In the genomic region with DNA sequence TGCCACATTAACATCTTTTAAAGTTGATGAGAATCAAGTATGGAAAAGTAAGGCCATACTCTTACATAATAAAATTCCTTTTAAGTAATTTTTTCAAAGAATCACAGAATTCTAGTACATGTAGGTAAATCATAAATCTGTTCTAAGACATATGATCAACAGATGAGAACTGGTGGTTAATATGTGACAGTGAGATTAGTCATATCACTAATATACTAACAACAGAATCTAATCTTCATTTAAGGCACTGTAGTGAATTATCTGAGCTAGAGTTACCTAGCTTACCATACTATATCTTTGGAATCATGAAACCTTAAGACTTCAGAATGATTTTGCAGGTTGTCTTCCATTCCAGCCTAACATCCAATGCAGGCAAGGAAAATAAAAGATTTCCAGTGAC, we compare ENCODE assay signal across 18 cellular contexts. TPM values are rescaled to one million over a fixed set of nuclear protein-coding genes. Genes with fewer than 3 reads are reported as not detected.
DNase-seq lines count a peak whose midpoint lies in the region; ATAC-seq and FAIRE-seq lines count a peak whose summit lies in the region.
"Had no signal": no experiment of that assay in that cellular context is flagged by ENCODE, and none has a peak within 500 bp of the region (broad histone marks: within the 10 kb centered on the region; RNA-seq: fewer than 3 reads in every experiment).

No MANE protein-coding gene starts in this region.

- H3K4me1 Mint-ChIP-seq in activated CD4-positive, alpha-beta memory T cell treated with anti-CD3 and anti-CD28 coated beads, Interleukin-2, amount 10 ng/mL, durations not matched to agents 7 days and 5 days = peaks cover 22% of the 10 kb centered on the region
- peaks cover 32% of the 10 kb centered on the region for H3K4me1 Mint-ChIP-seq in activated CD4-positive, alpha-beta memory T cell treated with anti-CD3 and anti-CD28 coated beads for 36 hours (ENCODE audit: low read depth)
- H3K4me1 Mint-ChIP-seq: nephron progenitor cell had no signal

- intact Hi-C loops in activated CD4-positive, alpha-beta memory T cell treated with anti-CD3 and anti-CD28 coated beads for 36 hours (cut with micrococcal nuclease) = loop anchor here (2.0 to 5.0 kb wide), 2 partner anchors 148 to 335 kb away; a partner anchor contains a TSS

- H3K36me3 Mint-ChIP-seq in activated CD4-positive, alpha-beta memory T cell treated with anti-CD3 and anti-CD28 coated beads, Interleukin-2, amount 10 ng/mL, durations not matched to agents 7 days and 5 days (ENCODE audit: low read depth) = peaks cover 10% of the 10 kb centered on the region
- peaks cover 4% of the 10 kb centered on the region for H3K36me3 Mint-ChIP-seq in activated CD4-positive, alpha-beta memory T cell treated with anti-CD3 and anti-CD28 coated beads for 36 hours

- no peaks in the 10 kb centered on the region for H3K27me3 Mint-ChIP-seq in activated CD4-positive, alpha-beta memory T cell treated with anti-CD3 and anti-CD28 coated beads, Interleukin-2, amount 10 ng/mL, durations not matched to agents 7 days and 5 days
- no peaks in the 10 kb centered on the region for H3K27me3 Mint-ChIP-seq in activated CD4-positive, alpha-beta memory T cell treated with anti-CD3 and anti-CD28 coated beads for 36 hours

- CTCF ChIA-PET in activated CD4-positive, alpha-beta memory T cell treated with anti-CD3 and anti-CD28 coated beads, Interleukin-2, amount 10 ng/mL, durations not matched to agents 7 days and 5 days (lab: Charles Lee) = interaction anchor here (2.1 kb wide), 1 partner anchor 21 kb away, joined by 5 read pairs; no protein-coding TSS in a partner anchor
- CTCF ChIA-PET in activated CD4-positive, alpha-beta memory T cell treated with anti-CD3 and anti-CD28 coated beads for 36 hours (lab: Charles Lee) = interaction anchor here (1.5 to 1.9 kb wide), 2 partner anchors 19 to 21 kb away, joined by 3 to 6 read pairs; no protein-coding TSS in a partner anchor

- H3K4me3 Mint-ChIP-seq in activated CD4-positive, alpha-beta memory T cell treated with anti-CD3 and anti-CD28 coated beads, Interleukin-2, amount 10 ng/mL, durations not matched to agents 7 days and 5 days = no peak overlapping the region
- no peak overlapping the region for H3K4me3 Mint-ChIP-seq in activated CD4-positive, alpha-beta memory T cell treated with anti-CD3 and anti-CD28 coated beads for 36 hours
- H3K4me3 Mint-ChIP-seq: nephron progenitor cell had no signal

- no peaks in the 10 kb centered on the region for H3K9me3 Mint-ChIP-seq in activated CD4-positive, alpha-beta memory T cell treated with anti-CD3 and anti-CD28 coated beads, Interleukin-2, amount 10 ng/mL, durations not matched to agents 7 days and 5 days
- H3K9me3 Mint-ChIP-seq in activated CD4-positive, alpha-beta memory T cell treated with anti-CD3 and anti-CD28 coated beads for 36 hours = no peaks in the 10 kb centered on the region
- H3K9me3 Mint-ChIP-seq: nephron progenitor cell had no signal

- H3K27ac Mint-ChIP-seq in activated CD4-positive, alpha-beta memory T cell treated with anti-CD3 and anti-CD28 coated beads, Interleukin-2, amount 10 ng/mL, durations not matched to agents 7 days and 5 days = peak overlapping the region; percentile 88
- no peak overlapping the region for H3K27ac Mint-ChIP-seq in activated CD4-positive, alpha-beta memory T cell treated with anti-CD3 and anti-CD28 coated beads for 36 hours
- H3K27ac Mint-ChIP-seq: nephron progenitor cell had no signal

- ATAC-seq in GM21528 (IDR thresholded peaks at IDR 0.05; ENCODE audit: low FRiP score, unreplicated experiment) = peak; percentile 46
- peak; percentile 57 for ATAC-seq in HG03439 (IDR thresholded peaks at IDR 0.05; ENCODE audit: unreplicated experiment)
- no peak for ATAC-seq in HG02588 (IDR thresholded peaks at IDR 0.05; ENCODE audit: unreplicated experiment)

- no peak for DNase-seq in activated CD4-positive, alpha-beta memory T cell treated with anti-CD3 and anti-CD28 coated beads, Interleukin-2, amount 10 ng/mL, durations not matched to agents 7 days and 5 days
- no peak for DNase-seq in activated CD4-positive, alpha-beta memory T cell treated with anti-CD3 and anti-CD28 coated beads for 36 hours
- DNase-seq in activated CD8-positive, alpha-beta memory T cell treated with anti-CD3 and anti-CD28 coated beads, Interleukin-2, amount 50 U/mL, for 4 hours = no peak
- DNase-seq in NCI-H510A treated with DMSO at 0.1 percent for 48 hours (lab: John Stamatoyannopoulos, UW) = no peak
- DNase-seq: DMS 273 treated with DMSO at 0.1 percent for 48 hours, kidney glomerular epithelial cell, NCI-H1105 treated with DMSO at 0.1 percent for 48 hours, NCI-H774, nephron progenitor cell, tibial artery had no signal

- peak; percentile 79 for FAIRE-seq in islet of Langerhans (lab: Jason Lieb, UNC)
- FAIRE-seq: H54 had no signal

- POLR2A ChIA-PET in activated CD4-positive, alpha-beta memory T cell treated with anti-CD3 and anti-CD28 coated beads, Interleukin-2, amount 10 ng/mL, durations not matched to agents 7 days and 5 days (lab: Charles Lee) = interaction anchor here (1.3 to 2.0 kb wide), 2 partner anchors 150 to 335 kb away, joined by 4 to 5 read pairs; a partner anchor contains a TSS
- POLR2A ChIA-PET in activated CD4-positive, alpha-beta memory T cell treated with anti-CD3 and anti-CD28 coated beads for 36 hours (lab: Charles Lee) = no interaction called here

RNA-seq across cellular contexts. Expression of a gene that starts 11.6 kb away (rescaled TPM):
- total RNA-seq in activated CD4-positive, alpha-beta memory T cell treated with anti-CD3 and anti-CD28 coated beads, Interleukin-2, amount 10 ng/mL, durations not matched to agents 7 days and 5 days = not detected
- not detected for total RNA-seq in activated CD4-positive, alpha-beta memory T cell treated with anti-CD3 and anti-CD28 coated beads for 36 hours
- total RNA-seq: A673, dermis microvascular lymphatic vessel endothelial cell, SK-MEL-5 had no signal
